19 cellular contexts compared by ENCODE assay signal in the genomic region with DNA sequence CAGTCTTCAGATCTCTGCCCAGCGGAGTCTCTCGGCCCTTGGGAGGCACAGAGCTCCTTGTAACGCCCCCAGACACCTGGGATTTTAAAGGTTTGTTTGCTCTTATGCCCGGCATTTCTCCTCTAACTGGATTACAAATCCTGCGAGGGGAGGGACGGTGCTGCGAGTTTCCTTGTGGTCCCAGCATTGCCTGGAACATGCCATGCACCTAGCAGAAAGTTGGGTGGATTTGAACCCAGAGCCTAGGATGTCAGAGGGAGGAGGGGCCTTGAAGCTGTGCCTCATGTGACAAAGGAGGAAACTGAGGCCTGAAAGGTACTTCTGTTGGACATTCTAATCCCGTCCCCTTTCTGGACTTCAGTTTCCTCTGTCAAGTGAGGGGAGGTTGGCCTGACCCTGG. TPM values are rescaled to one million over a fixed set of nuclear protein-coding genes. Genes with fewer than 3 reads are reported as not detected.
DNase-seq lines count a peak whose midpoint lies in the region; ATAC-seq and TF ChIP-seq lines count a peak whose summit lies in the region.
"Had no signal": no experiment of that assay in that cellular context is flagged by ENCODE, and none has a peak within 500 bp of the region (broad histone marks: within the 10 kb centered on the region; RNA-seq: fewer than 3 reads in every experiment).

No MANE protein-coding gene starts in this region.

- ATAC-seq in HG02938 (IDR thresholded peaks at IDR 0.05; ENCODE audit: unreplicated experiment) = no peak

- H3K9ac ChIP-seq in endodermal cell (ENCODE audit: extremely low read depth, low read length, poor library complexity, severe bottlenecking) = no peak overlapping the region

- H3K9me3 ChIP-seq in endodermal cell (ENCODE audit: control insufficient read depth, low read length) = peaks cover 20% of the 10 kb centered on the region
- H3K9me3 ChIP-seq: Peyer's patch had no signal

- H3K4me1 ChIP-seq in endodermal cell (ENCODE audit: control insufficient read depth, insufficient read depth, low read length) = no peaks in the 10 kb centered on the region

- DNase-seq in activated naive CD4-positive, alpha-beta T cell treated with anti-CD3 and anti-CD28 coated beads, Interleukin-2, amount 10 ng/mL, durations not matched to agents 7 days and 5 days = peak; percentile 11
- DNase-seq in activated naive CD4-positive, alpha-beta T cell (lab: John Stamatoyannopoulos, UW) = no peak
- DNase-seq in endodermal cell (no peak), neural crest cell (ENCODE audit: low read depth, low spot score) (no peak), HUDEP-2 (lab: John Stamatoyannopoulos, UW; ENCODE audit: unreplicated experiment in 76 of 76) (no peak), inferior parietal cortex (ENCODE audit: extremely low spot score) (no peak)
- DNase-seq in activated T-helper 1 cell treated with anti-CD3 and anti-CD28 coated beads, Interleukin-12 subunit alpha, Interleukin-12 subunit beta, Interleukin-2, Interleukin-4 antibody, amounts not matched to agents 30 ng/mL and 10 ng/mL and 1 ng/mL, durations not matched to agents 14 hours and 24 hours and 36 hours (ENCODE audit: low spot score) = no peak
- DNase-seq: 8988T; CD4-positive, alpha-beta memory T cell; GOT3; IMR-90; NCI-H1417 treated with DMSO at 0.1 percent for 48 hours; NCI-H187 treated with DMSO at 0.1 percent for 48 hours; NCI-H226; NCI-H524; Peyer's patch had no signal

- H3K9me3 Mint-ChIP-seq in activated naive CD4-positive, alpha-beta T cell treated with anti-CD3 and anti-CD28 coated beads, Interleukin-2, amount 10 ng/mL, durations not matched to agents 7 days and 5 days = peaks cover 13% of the 10 kb centered on the region
- H3K9me3 Mint-ChIP-seq in endodermal cell = peaks cover 15% of the 10 kb centered on the region
- peaks cover 6% of the 10 kb centered on the region for H3K9me3 Mint-ChIP-seq in neural crest cell
- peaks cover 16% of the 10 kb centered on the region for H3K9me3 Mint-ChIP-seq in activated T-helper 1 cell treated with anti-CD3 and anti-CD28 coated beads, Interleukin-12 subunit alpha, Interleukin-12 subunit beta, Interleukin-2, Interleukin-4 antibody, amounts not matched to agents 30 ng/mL and 10 ng/mL and 1 ng/mL, durations not matched to agents 14 hours and 24 hours and 36 hours

- peaks cover 11% of the 10 kb centered on the region for H3K4me1 Mint-ChIP-seq in activated naive CD4-positive, alpha-beta T cell treated with anti-CD3 and anti-CD28 coated beads, Interleukin-2, amount 10 ng/mL, durations not matched to agents 7 days and 5 days
- H3K4me1 Mint-ChIP-seq in endodermal cell (peaks cover 10% of the 10 kb centered on the region), neural crest cell (peaks cover 32% of the 10 kb centered on the region)
- H3K4me1 Mint-ChIP-seq in activated T-helper 1 cell treated with anti-CD3 and anti-CD28 coated beads, Interleukin-12 subunit alpha, Interleukin-12 subunit beta, Interleukin-2, Interleukin-4 antibody, amounts not matched to agents 30 ng/mL and 10 ng/mL and 1 ng/mL, durations not matched to agents 14 hours and 24 hours and 36 hours (ENCODE audit: low read depth) = peaks cover 7% of the 10 kb centered on the region

- peak overlapping the region; percentile 81 for H3K27ac ChIP-seq in endodermal cell (ENCODE audit: low read depth, low read length)
- H3K27ac ChIP-seq: HL-60, Peyer's patch, SJSA1 had no signal

- H3K27me3 Mint-ChIP-seq in activated naive CD4-positive, alpha-beta T cell treated with anti-CD3 and anti-CD28 coated beads, Interleukin-2, amount 10 ng/mL, durations not matched to agents 7 days and 5 days = peaks cover 84% of the 10 kb centered on the region
- H3K27me3 Mint-ChIP-seq in endodermal cell (ENCODE audit: insufficient read depth) (no peaks in the 10 kb centered on the region), neural crest cell (ENCODE audit: low read depth) (no peaks in the 10 kb centered on the region)
- H3K27me3 Mint-ChIP-seq in activated T-helper 1 cell treated with anti-CD3 and anti-CD28 coated beads, Interleukin-12 subunit alpha, Interleukin-12 subunit beta, Interleukin-2, Interleukin-4 antibody, amounts not matched to agents 30 ng/mL and 10 ng/mL and 1 ng/mL, durations not matched to agents 14 hours and 24 hours and 36 hours (ENCODE audit: insufficient read depth) = peaks cover 64% of the 10 kb centered on the region

- H3K36me3 Mint-ChIP-seq in activated naive CD4-positive, alpha-beta T cell treated with anti-CD3 and anti-CD28 coated beads, Interleukin-2, amount 10 ng/mL, durations not matched to agents 7 days and 5 days = no peaks in the 10 kb centered on the region
- H3K36me3 Mint-ChIP-seq in endodermal cell (ENCODE audit: low read depth) = peaks cover 46% of the 10 kb centered on the region
- H3K36me3 Mint-ChIP-seq in neural crest cell (ENCODE audit: low read depth) = peaks cover 5% of the 10 kb centered on the region
- H3K36me3 Mint-ChIP-seq in activated T-helper 1 cell treated with anti-CD3 and anti-CD28 coated beads, Interleukin-12 subunit alpha, Interleukin-12 subunit beta, Interleukin-2, Interleukin-4 antibody, amounts not matched to agents 30 ng/mL and 10 ng/mL and 1 ng/mL, durations not matched to agents 14 hours and 24 hours and 36 hours (ENCODE audit: low read depth) = peaks cover 2% of the 10 kb centered on the region

- intact Hi-C loops in activated T-helper 1 cell treated with anti-CD3 and anti-CD28 coated beads, Interleukin-12 subunit alpha, Interleukin-12 subunit beta, Interleukin-2, Interleukin-4 antibody, amounts not matched to agents 30 ng/mL and 10 ng/mL and 1 ng/mL, durations not matched to agents 14 hours and 24 hours and 36 hours (cut with micrococcal nuclease) = no loop called here

- peaks cover 24% of the 10 kb centered on the region for H3K36me3 ChIP-seq in endodermal cell (ENCODE audit: control insufficient read depth, insufficient read depth, low read length)
- H3K36me3 ChIP-seq: Peyer's patch had no signal

- H3K4me3 ChIP-seq in endodermal cell (ENCODE audit: low read length) = no peak overlapping the region
- H3K4me3 ChIP-seq: Peyer's patch, SJSA1 had no signal

- H3K27ac Mint-ChIP-seq in activated naive CD4-positive, alpha-beta T cell treated with anti-CD3 and anti-CD28 coated beads, Interleukin-2, amount 10 ng/mL, durations not matched to agents 7 days and 5 days = no peak overlapping the region
- H3K27ac Mint-ChIP-seq in endodermal cell = no peak overlapping the region
- peak overlapping the region; percentile 97 for H3K27ac Mint-ChIP-seq in neural crest cell (ENCODE audit: unreplicated experiment)
- no peak overlapping the region for H3K27ac Mint-ChIP-seq in activated T-helper 1 cell treated with anti-CD3 and anti-CD28 coated beads, Interleukin-12 subunit alpha, Interleukin-12 subunit beta, Interleukin-2, Interleukin-4 antibody, amounts not matched to agents 30 ng/mL and 10 ng/mL and 1 ng/mL, durations not matched to agents 14 hours and 24 hours and 36 hours
- H3K27ac Mint-ChIP-seq: CD4-positive, alpha-beta memory T cell had no signal

- no peak overlapping the region for H3K4me3 Mint-ChIP-seq in activated naive CD4-positive, alpha-beta T cell treated with anti-CD3 and anti-CD28 coated beads, Interleukin-2, amount 10 ng/mL, durations not matched to agents 7 days and 5 days
- no peak overlapping the region for H3K4me3 Mint-ChIP-seq in endodermal cell
- no peak overlapping the region for H3K4me3 Mint-ChIP-seq in neural crest cell
- no peak overlapping the region for H3K4me3 Mint-ChIP-seq in activated T-helper 1 cell treated with anti-CD3 and anti-CD28 coated beads, Interleukin-12 subunit alpha, Interleukin-12 subunit beta, Interleukin-2, Interleukin-4 antibody, amounts not matched to agents 30 ng/mL and 10 ng/mL and 1 ng/mL, durations not matched to agents 14 hours and 24 hours and 36 hours
- H3K4me3 Mint-ChIP-seq: CD4-positive, alpha-beta memory T cell had no signal

- no peaks in the 10 kb centered on the region for H3K27me3 ChIP-seq in endodermal cell (ENCODE audit: control insufficient read depth, insufficient read depth, low read length, poor library complexity, severe bottlenecking)
- H3K27me3 ChIP-seq: Peyer's patch, SJSA1 had no signal

- TF ChIP-seq CTCF in endodermal cell (conservative IDR thresholded peaks at IDR 0.05) = no peak
- no peak for TF ChIP-seq CTCF in neural crest cell (conservative IDR thresholded peaks at IDR 0.05)

- 91 to 99% methylated on average over 8 of the region's 8 CpGs for WGBS in endodermal cell (ENCODE audit: insufficient coverage in 1 of 2, insufficient read length in 1 of 2), 2 experiments

- CTCF ChIA-PET in activated naive CD4-positive, alpha-beta T cell treated with anti-CD3 and anti-CD28 coated beads, Interleukin-2, amount 10 ng/mL, durations not matched to agents 7 days and 5 days (lab: Charles Lee) = interaction anchor here (1.3 to 3.0 kb wide), 2 partner anchors 14 to 311 kb away, joined by 3 to 9 read pairs; no protein-coding TSS in a partner anchor

RNA-seq across cellular contexts. Expression of a gene that starts 30.7 kb away (rescaled TPM):
- total RNA-seq in endodermal cell = 100 to 1,000 TPM; 103 to 165 TPM
- 133 TPM for polyA plus RNA-seq in endodermal cell (2013, experiment 1 of 2)
- polyA plus RNA-seq in endodermal cell (2013, experiment 2 of 2) = 140 TPM
- 28.2 and 30.7 TPM in 2 replicates for total RNA-seq in neural crest cell
- total RNA-seq in activated T-helper 1 cell treated with anti-CD3 and anti-CD28 coated beads, Interleukin-12 subunit alpha, Interleukin-12 subunit beta, Interleukin-2, Interleukin-4 antibody, amounts not matched to agents 30 ng/mL and 10 ng/mL and 1 ng/mL, durations not matched to agents 14 hours and 24 hours and 36 hours = 1.6 TPM in 2 replicates

Comparison
In these comparisons a context has a peak if more than half of its experiments do, and no peak if none do; other contexts are left out.
1. RNA of a gene that starts 30.7 kb away (total RNA-seq): 103 to 165 TPM in endodermal cell and 28.2 to 30.7 TPM in neural crest cell; 1.6 TPM in activated T-helper 1 cell treated with anti-CD3 and anti-CD28 coated beads, Interleukin-12 subunit alpha, Interleukin-12 subunit beta, Interleukin-2, Interleukin-4 antibody, amounts not matched to agents 30 ng/mL and 10 ng/mL and 1 ng/mL, durations not matched to agents 14 hours and 24 hours and 36 hours; every median in the first group is over 10 times any median in the second.